In the genomic region with DNA sequence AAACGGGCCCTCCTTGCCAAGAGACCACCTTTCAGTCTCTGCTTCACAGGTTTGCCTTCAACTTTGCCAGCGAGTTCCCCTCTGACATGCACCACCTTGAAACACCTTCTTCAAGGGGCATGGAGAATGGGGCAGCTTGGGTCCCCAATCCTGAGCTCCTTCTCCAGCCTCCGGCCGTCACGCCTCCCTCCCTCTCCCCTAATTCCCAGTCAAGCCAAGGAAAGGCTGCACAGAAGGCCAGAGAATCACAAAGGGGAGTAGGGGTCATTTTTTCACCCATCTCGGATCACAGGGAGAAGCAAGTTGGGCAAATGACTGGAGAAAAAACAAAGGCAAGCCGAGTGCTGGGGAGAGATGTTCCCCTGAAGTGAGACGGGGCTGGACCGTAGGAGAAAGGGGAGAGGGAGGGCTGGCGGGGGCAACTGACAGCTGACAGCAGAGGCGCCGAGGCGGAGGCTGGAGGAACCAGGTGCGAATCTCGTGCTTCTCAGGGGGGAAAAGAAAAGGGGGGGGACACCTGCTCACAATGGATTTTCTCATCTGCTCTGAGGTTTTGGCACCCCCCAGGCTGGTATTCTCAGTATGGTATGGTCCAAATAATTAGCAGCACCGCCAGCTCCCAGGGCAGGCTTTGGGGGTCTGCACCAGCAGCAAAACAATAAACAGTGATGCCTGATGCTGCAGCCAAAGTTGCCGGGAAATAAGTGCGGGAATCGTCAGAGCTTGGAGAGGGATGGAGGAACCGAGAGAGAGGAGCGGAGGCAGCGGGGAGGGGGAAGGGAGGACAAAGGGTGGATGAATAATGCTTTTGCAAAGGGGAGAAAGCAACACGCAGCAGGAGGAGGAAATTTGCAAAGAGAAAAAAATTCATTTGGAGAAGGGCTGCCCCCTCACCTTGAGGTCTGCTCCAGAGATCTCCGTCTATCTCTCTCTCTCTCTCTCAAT, we compare ENCODE assay signal across 7 cellular contexts. TPM values are rescaled to one million over a fixed set of nuclear protein-coding genes. Genes with fewer than 3 reads are reported as not detected.
DNase-seq lines count a peak whose midpoint lies in the region; ATAC-seq and TF ChIP-seq lines count a peak whose summit lies in the region.

No MANE protein-coding gene starts in this region.

- no peaks in the 10 kb centered on the region for H3K9me3 Mint-ChIP-seq in WTC11

- DNase-seq in HFF-Myc (ENCODE audit: extremely low read depth, low read depth) (no peak), WTC11 (ENCODE audit: low spot score) (peak; percentile 40), fibroblast of villous mesenchyme (ENCODE audit: low read depth) (no peak), sigmoid colon (peak; percentile 67), OCI-M2 (lab: John Stamatoyannopoulos, UW; ENCODE audit: unreplicated experiment) (no peak), T1000 (lab: John Stamatoyannopoulos, UW) (no peak)

- H3K4me3 Mint-ChIP-seq in WTC11 = peak overlapping the region; percentile 80

- POLR2A ChIA-PET in WTC11 (lab: Charles Lee) = interaction anchor here (0.6 to 4.2 kb wide), 8 partner anchors 9 to 92 kb away, joined by 3 to 47 read pairs (median 3); partner anchors contain the start of genes SELENOH and UBE2L6

- no peaks in the 10 kb centered on the region for H3K36me3 Mint-ChIP-seq in WTC11

- H3K4me1 Mint-ChIP-seq in WTC11 = peaks cover 81% of the 10 kb centered on the region

- H3K36me3 ChIP-seq in sigmoid colon = no peaks in the 10 kb centered on the region

- CTCF ChIA-PET in WTC11 (lab: Charles Lee) = interaction anchor here (0.8 to 2.8 kb wide), 4 partner anchors 9 to 155 kb away, joined by 3 to 17 read pairs (median 4); partner anchors contain the start of gene UBE2L6

- peak overlapping the region in 3 of 4 donors; percentile 12 to 42 (median 41) for H3K27ac ChIP-seq in sigmoid colon

- intact Hi-C loops in sigmoid colon (cut with DNase I) = no loop called here

- H3K27me3 Mint-ChIP-seq in WTC11 (ENCODE audit: low read depth) = peaks cover 52% of the 10 kb centered on the region

- no peak for TF ChIP-seq POLR2A in sigmoid colon (IDR thresholded peaks at IDR 0.05)

- peaks cover 32 to 87% (median 48%) of the 10 kb centered on the region in 3 donors for H3K27me3 ChIP-seq in sigmoid colon

- no peaks in the 10 kb centered on the region for H3K9me3 ChIP-seq in sigmoid colon

- 4 to 8% methylated on average over 24 of the region's 24 CpGs for WGBS in sigmoid colon, 2 donors

- H3K4me3 ChIP-seq in HFF-Myc (replicated peaks; ENCODE audit: low read depth, low read length) (peak overlapping the region; percentile 32), fibroblast of villous mesenchyme (ENCODE audit: low read depth, low read length) (peak overlapping the region; percentile 70), sigmoid colon (peak overlapping the region; percentile 20 to 45 (median 36))

- H3K27ac Mint-ChIP-seq in WTC11 = 0 out of 2 replicates have a peak overlapping the region, but pooled peaks have one; percentile 18

- peaks cover 0 to 59% (median 56%) of the 10 kb centered on the region in 4 donors for H3K4me1 ChIP-seq in sigmoid colon

- ATAC-seq in WTC11 (no peak; the same call in 1 of the 2 replicates), GM19467 (IDR thresholded peaks at IDR 0.05; ENCODE audit: unreplicated experiment) (no peak)

- TF ChIP-seq CTCF in HFF-Myc (IDR thresholded peaks at IDR 0.05; ENCODE audit: low read depth, low read length, missing control alignments) (no peak), WTC11 (IDR thresholded peaks at IDR 0.05) (no peak), fibroblast of villous mesenchyme (IDR thresholded peaks at IDR 0.05; ENCODE audit: insufficient read depth, low read depth, low read length) (no peak), sigmoid colon (IDR thresholded peaks at IDR 0.05) (no peak)

- TF ChIP-seq EP300 in sigmoid colon (IDR thresholded peaks at IDR 0.05) = no peak

TF ChIP-seq in WTC11, 78 proteins besides CTCF, POLR2A, EP300 and RAD21 (continues in another document):
- TF ChIP-seq RELA (CRISPR knock-in tag; IDR thresholded peaks at IDR 0.05; ENCODE audit: borderline replicate concordance) (no peak), PRRX2 (CRISPR knock-in tag; IDR thresholded peaks at IDR 0.05) (peak; percentile 97), MXD4 (CRISPR knock-in tag; IDR thresholded peaks at IDR 0.05; ENCODE audit: borderline replicate concordance) (no peak), SP1 (CRISPR knock-in tag; conservative IDR thresholded peaks at IDR 0.05) (no peak; the same call in 1 of the 2 replicates), NR1H2 (CRISPR knock-in tag; IDR thresholded peaks at IDR 0.05) (no peak), KAT7 (CRISPR knock-in tag; IDR thresholded peaks at IDR 0.05; ENCODE audit: borderline replicate concordance) (no peak), HMGA2 (CRISPR knock-in tag; IDR thresholded peaks at IDR 0.05) (no peak), MLX (CRISPR knock-in tag; IDR thresholded peaks at IDR 0.05) (no peak), ZNF263 (CRISPR knock-in tag; IDR thresholded peaks at IDR 0.05; ENCODE audit: low read depth) (no peak)
- TF ChIP-seq, protein P1, sequence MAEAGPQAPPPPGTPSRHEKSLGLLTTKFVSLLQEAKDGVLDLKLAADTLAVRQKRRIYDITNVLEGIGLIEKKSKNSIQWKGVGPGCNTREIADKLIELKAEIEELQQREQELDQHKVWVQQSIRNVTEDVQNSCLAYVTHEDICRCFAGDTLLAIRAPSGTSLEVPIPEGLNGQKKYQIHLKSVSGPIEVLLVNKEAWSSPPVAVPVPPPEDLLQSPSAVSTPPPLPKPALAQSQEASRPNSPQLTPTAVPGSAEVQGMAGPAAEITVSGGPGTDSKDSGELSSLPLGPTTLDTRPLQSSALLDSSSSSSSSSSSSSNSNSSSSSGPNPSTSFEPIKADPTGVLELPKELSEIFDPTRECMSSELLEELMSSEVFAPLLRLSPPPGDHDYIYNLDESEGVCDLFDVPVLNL (CRISPR knock-in tag; IDR thresholded peaks at IDR 0.05; ENCODE audit: borderline replicate concordance, low read depth) = no peak
- TF ChIP-seq, protein P2, sequence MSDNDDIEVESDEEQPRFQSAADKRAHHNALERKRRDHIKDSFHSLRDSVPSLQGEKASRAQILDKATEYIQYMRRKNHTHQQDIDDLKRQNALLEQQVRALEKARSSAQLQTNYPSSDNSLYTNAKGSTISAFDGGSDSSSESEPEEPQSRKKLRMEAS (CRISPR knock-in tag; IDR thresholded peaks at IDR 0.05) = no peak
- TF ChIP-seq, protein P3, sequence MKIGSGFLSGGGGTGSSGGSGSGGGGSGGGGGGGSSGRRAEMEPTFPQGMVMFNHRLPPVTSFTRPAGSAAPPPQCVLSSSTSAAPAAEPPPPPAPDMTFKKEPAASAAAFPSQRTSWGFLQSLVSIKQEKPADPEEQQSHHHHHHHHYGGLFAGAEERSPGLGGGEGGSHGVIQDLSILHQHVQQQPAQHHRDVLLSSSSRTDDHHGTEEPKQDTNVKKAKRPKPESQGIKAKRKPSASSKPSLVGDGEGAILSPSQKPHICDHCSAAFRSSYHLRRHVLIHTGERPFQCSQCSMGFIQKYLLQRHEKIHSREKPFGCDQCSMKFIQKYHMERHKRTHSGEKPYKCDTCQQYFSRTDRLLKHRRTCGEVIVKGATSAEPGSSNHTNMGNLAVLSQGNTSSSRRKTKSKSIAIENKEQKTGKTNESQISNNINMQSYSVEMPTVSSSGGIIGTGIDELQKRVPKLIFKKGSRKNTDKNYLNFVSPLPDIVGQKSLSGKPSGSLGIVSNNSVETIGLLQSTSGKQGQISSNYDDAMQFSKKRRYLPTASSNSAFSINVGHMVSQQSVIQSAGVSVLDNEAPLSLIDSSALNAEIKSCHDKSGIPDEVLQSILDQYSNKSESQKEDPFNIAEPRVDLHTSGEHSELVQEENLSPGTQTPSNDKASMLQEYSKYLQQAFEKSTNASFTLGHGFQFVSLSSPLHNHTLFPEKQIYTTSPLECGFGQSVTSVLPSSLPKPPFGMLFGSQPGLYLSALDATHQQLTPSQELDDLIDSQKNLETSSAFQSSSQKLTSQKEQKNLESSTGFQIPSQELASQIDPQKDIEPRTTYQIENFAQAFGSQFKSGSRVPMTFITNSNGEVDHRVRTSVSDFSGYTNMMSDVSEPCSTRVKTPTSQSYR (CRISPR knock-in tag; IDR thresholded peaks at IDR 0.05) = peak; percentile 75; the same call in 1 of the 2 replicates

RNA-seq across cellular contexts. Expression of gene YPEL4, which starts 0.6 kb away (rescaled TPM):
- total RNA-seq in WTC11 (2021) = 0.15 to 0.30 TPM in 2 of 3 replicates, not detected in the other
- 0.43 and 0.64 TPM in 2 replicates for total RNA-seq in fibroblast of villous mesenchyme
- 1 to 10 TPM; 1.5 to 4.4 (median 2.8) TPM for total RNA-seq in sigmoid colon
- 1 to 10 TPM; 1.2 to 3.0 (median 1.4) TPM for polyA plus RNA-seq in sigmoid colon

RNA-seq across cellular contexts. Expression of gene CLP1, which starts 8.5 kb away (rescaled TPM):
- total RNA-seq in WTC11 (2021) (24.5 to 26.3 TPM (median 24.6 TPM) in 3 replicates), fibroblast of villous mesenchyme (16.4 and 19.0 TPM in 2 replicates), sigmoid colon (10 to 100 TPM in 3 of 4 donors, 1 to 10 TPM in 1; 3.9 to 23.2 (median 13.7) TPM)
- 10 to 100 TPM; 12.4 to 16.0 (median 13.2) TPM for polyA plus RNA-seq in sigmoid colon

RNA-seq across cellular contexts. Expression of gene ZDHHC5, which starts 18.9 kb away (rescaled TPM):
- total RNA-seq in WTC11 (2021) (49.3 to 51.6 TPM (median 50.5 TPM) in 3 replicates), fibroblast of villous mesenchyme (39.0 and 59.6 TPM in 2 replicates), sigmoid colon (10 to 100 TPM; 25.3 to 34.3 (median 28.1) TPM)
- polyA plus RNA-seq in sigmoid colon = 10 to 100 TPM; 13.6 to 42.5 (median 13.8) TPM

RNA-seq across cellular contexts. Expression of gene SERPING1, which starts 51.6 kb away (rescaled TPM):
- total RNA-seq in WTC11 (2021) (49.1 to 51.8 TPM (median 50.2 TPM) in 3 replicates), fibroblast of villous mesenchyme (10.8 and 21.9 TPM in 2 replicates), sigmoid colon (100 to 1,000 TPM; 214 to 397 (median 295) TPM)
- polyA plus RNA-seq in sigmoid colon = 100 to 1,000 TPM in 1 of 3 donors, 10 to 100 TPM in 2; 24.5 to 147 (median 49.9) TPM

Comparison
In these comparisons a context has a peak if more than half of its experiments do, and no peak if none do; other contexts are left out.
1. DNase-seq: peak in WTC11 (single experiment) and sigmoid colon (single experiment); none in HFF-Myc (single experiment), fibroblast of villous mesenchyme (single experiment), OCI-M2 (single experiment) and T1000 (single experiment).
2. Peak in every context shown above with its lines, with median percentiles within 50 percentile points of each other: H3K4me3 ChIP-seq.